ENCODE assay signal across 2 cellular contexts in the genomic region with DNA sequence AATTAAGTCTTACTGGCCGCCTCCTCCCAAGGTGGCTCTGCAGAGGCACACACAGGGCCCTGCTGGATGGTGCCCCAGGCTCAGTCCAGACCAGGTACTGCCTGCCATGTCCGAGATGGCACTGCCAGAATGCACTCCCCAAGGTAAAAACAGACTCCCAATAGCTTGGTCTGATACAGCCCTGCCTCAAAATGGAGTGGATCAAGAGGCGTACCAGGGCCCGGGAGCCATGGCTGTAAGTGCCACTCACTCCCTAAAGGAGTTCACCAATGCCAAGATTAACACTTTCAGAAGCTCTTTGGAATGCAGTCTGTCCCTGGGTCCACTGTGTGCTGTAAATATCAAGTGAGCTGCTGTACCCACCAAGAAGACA.
TF ChIP-seq lines count a peak whose summit lies in the region.

No MANE protein-coding gene starts in this region.

TF ChIP-seq in H1, 55 proteins besides CTCF, POLR2A, EP300 and RAD21:
- TF ChIP-seq, protein P1, sequence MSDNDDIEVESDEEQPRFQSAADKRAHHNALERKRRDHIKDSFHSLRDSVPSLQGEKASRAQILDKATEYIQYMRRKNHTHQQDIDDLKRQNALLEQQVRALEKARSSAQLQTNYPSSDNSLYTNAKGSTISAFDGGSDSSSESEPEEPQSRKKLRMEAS (IDR thresholded peaks at IDR 0.05) = no peak
- TF ChIP-seq CHD1 (IDR thresholded peaks at IDR 0.05; ENCODE audit: low read depth, low read length) = no peak
- no peak for TF ChIP-seq RFX5 (IDR thresholded peaks at IDR 0.05; ENCODE audit: borderline replicate concordance, low read depth, low read length)
- no peak for TF ChIP-seq KDM4A (IDR thresholded peaks at IDR 0.05; ENCODE audit: low read depth, low read length, severe bottlenecking)
- no peak for TF ChIP-seq CEBPB (IDR thresholded peaks at IDR 0.05; ENCODE audit: low read depth, low read length)

TF ChIP-seq in neural cell, 6 proteins besides CTCF, POLR2A, EP300 and RAD21:
- TF ChIP-seq, protein P2, sequence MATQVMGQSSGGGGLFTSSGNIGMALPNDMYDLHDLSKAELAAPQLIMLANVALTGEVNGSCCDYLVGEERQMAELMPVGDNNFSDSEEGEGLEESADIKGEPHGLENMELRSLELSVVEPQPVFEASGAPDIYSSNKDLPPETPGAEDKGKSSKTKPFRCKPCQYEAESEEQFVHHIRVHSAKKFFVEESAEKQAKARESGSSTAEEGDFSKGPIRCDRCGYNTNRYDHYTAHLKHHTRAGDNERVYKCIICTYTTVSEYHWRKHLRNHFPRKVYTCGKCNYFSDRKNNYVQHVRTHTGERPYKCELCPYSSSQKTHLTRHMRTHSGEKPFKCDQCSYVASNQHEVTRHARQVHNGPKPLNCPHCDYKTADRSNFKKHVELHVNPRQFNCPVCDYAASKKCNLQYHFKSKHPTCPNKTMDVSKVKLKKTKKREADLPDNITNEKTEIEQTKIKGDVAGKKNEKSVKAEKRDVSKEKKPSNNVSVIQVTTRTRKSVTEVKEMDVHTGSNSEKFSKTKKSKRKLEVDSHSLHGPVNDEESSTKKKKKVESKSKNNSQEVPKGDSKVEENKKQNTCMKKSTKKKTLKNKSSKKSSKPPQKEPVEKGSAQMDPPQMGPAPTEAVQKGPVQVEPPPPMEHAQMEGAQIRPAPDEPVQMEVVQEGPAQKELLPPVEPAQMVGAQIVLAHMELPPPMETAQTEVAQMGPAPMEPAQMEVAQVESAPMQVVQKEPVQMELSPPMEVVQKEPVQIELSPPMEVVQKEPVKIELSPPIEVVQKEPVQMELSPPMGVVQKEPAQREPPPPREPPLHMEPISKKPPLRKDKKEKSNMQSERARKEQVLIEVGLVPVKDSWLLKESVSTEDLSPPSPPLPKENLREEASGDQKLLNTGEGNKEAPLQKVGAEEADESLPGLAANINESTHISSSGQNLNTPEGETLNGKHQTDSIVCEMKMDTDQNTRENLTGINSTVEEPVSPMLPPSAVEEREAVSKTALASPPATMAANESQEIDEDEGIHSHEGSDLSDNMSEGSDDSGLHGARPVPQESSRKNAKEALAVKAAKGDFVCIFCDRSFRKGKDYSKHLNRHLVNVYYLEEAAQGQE (IDR thresholded peaks at IDR 0.05; ENCODE audit: borderline replicate concordance) = no peak
- TF ChIP-seq MXI1 (conservative IDR thresholded peaks at IDR 0.05; ENCODE audit: poor library complexity, severe bottlenecking) = no peak
- TF ChIP-seq SMC3 (conservative IDR thresholded peaks at IDR 0.05; ENCODE audit: poor library complexity) = no peak
- TF ChIP-seq TAF1 (IDR thresholded peaks at IDR 0.05; ENCODE audit: low read depth) = no peak
- TF ChIP-seq EZH2 (IDR thresholded peaks at IDR 0.05; ENCODE audit: borderline replicate concordance, insufficient read depth, low read length, poor library complexity, severe bottlenecking) = no peak
- TF ChIP-seq POLR2AphosphoS5 (IDR thresholded peaks at IDR 0.05) = no peak
